In the genomic region with DNA sequence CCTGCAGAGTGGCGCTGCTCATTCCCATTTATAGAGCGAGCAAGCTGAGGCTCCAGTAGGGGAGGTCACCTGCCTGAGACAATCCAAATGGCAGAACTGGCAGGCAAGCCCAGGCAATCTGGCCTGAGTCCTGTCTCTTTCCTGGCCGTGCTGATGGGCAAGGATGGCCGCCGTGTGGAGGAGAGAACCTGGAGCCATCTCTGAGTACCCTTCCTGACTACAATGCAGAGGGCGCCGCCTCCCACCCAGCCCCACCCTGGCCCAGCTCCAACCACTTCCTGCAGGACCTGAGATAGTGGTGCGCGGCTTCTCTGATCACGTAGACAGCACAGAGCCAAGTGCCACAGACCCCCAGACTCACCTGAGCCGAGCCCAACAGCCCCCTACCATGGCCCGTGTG, we compare ENCODE assay signal across 2 cellular contexts.
TF ChIP-seq lines count a peak whose summit lies in the region.

No MANE protein-coding gene starts in this region.

TF ChIP-seq in liver, 16 proteins besides CTCF, POLR2A, EP300 and RAD21:
- no peak for TF ChIP-seq TAF1 (conservative IDR thresholded peaks at IDR 0.05)
- TF ChIP-seq, protein P1, sequence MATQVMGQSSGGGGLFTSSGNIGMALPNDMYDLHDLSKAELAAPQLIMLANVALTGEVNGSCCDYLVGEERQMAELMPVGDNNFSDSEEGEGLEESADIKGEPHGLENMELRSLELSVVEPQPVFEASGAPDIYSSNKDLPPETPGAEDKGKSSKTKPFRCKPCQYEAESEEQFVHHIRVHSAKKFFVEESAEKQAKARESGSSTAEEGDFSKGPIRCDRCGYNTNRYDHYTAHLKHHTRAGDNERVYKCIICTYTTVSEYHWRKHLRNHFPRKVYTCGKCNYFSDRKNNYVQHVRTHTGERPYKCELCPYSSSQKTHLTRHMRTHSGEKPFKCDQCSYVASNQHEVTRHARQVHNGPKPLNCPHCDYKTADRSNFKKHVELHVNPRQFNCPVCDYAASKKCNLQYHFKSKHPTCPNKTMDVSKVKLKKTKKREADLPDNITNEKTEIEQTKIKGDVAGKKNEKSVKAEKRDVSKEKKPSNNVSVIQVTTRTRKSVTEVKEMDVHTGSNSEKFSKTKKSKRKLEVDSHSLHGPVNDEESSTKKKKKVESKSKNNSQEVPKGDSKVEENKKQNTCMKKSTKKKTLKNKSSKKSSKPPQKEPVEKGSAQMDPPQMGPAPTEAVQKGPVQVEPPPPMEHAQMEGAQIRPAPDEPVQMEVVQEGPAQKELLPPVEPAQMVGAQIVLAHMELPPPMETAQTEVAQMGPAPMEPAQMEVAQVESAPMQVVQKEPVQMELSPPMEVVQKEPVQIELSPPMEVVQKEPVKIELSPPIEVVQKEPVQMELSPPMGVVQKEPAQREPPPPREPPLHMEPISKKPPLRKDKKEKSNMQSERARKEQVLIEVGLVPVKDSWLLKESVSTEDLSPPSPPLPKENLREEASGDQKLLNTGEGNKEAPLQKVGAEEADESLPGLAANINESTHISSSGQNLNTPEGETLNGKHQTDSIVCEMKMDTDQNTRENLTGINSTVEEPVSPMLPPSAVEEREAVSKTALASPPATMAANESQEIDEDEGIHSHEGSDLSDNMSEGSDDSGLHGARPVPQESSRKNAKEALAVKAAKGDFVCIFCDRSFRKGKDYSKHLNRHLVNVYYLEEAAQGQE (IDR thresholded peaks at IDR 0.05), result no peak
- TF ChIP-seq GABPA (IDR thresholded peaks at IDR 0.05 in 1 of 2, conservative IDR thresholded peaks at IDR 0.05 in 1 of 2), result no peak
- no peak for TF ChIP-seq RXRA (IDR thresholded peaks at IDR 0.05)
- no peak for TF ChIP-seq NR2F2 (IDR thresholded peaks at IDR 0.05)
- no peak for TF ChIP-seq FOXA2 (IDR thresholded peaks at IDR 0.05)
- no peak for TF ChIP-seq HNF4G (IDR thresholded peaks at IDR 0.05)
- TF ChIP-seq ZBTB33 (IDR thresholded peaks at IDR 0.05), result no peak
- TF ChIP-seq, protein P2, sequence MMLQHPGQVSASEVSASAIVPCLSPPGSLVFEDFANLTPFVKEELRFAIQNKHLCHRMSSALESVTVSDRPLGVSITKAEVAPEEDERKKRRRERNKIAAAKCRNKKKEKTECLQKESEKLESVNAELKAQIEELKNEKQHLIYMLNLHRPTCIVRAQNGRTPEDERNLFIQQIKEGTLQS (IDR thresholded peaks at IDR 0.05), result no peak
- no peak for TF ChIP-seq YY1 (IDR thresholded peaks at IDR 0.05)
- TF ChIP-seq HNF4A (conservative IDR thresholded peaks at IDR 0.05), result no peak
- TF ChIP-seq JUND (IDR thresholded peaks at IDR 0.05), result no peak
- TF ChIP-seq SP1 (IDR thresholded peaks at IDR 0.05), result no peak

TF ChIP-seq in HepG2, 621 proteins besides CTCF, POLR2A, EP300 and RAD21:
- TF ChIP-seq KAT7 (CRISPR knock-in tag; IDR thresholded peaks at IDR 0.05; ENCODE audit: borderline replicate concordance) (no peak), ZNF335 (CRISPR knock-in tag; IDR thresholded peaks at IDR 0.05) (no peak), DR1 (CRISPR knock-in tag; IDR thresholded peaks at IDR 0.05) (no peak), ZNF30 (CRISPR knock-in tag; IDR thresholded peaks at IDR 0.05) (no peak), CBX5 (CRISPR knock-in tag; IDR thresholded peaks at IDR 0.05; ENCODE audit: borderline replicate concordance) (no peak), LCORL (IDR thresholded peaks at IDR 0.05) (no peak), LCORL (CRISPR knock-in tag; IDR thresholded peaks at IDR 0.05) (no peak), PHB2 (IDR thresholded peaks at IDR 0.05; ENCODE audit: partially characterized antibody) (no peak), ARNT (IDR thresholded peaks at IDR 0.05) (no peak), SMARCC2 (IDR thresholded peaks at IDR 0.05) (no peak), ZNF235 (CRISPR knock-in tag; IDR thresholded peaks at IDR 0.05; ENCODE audit: borderline replicate concordance) (no peak), ATM (IDR thresholded peaks at IDR 0.05; ENCODE audit: borderline replicate concordance) (no peak), CHCHD3 (CRISPR knock-in tag; IDR thresholded peaks at IDR 0.05) (no peak), SMYD3 (CRISPR knock-in tag; IDR thresholded peaks at IDR 0.05) (no peak), EED (CRISPR knock-in tag; IDR thresholded peaks at IDR 0.05) (no peak), ZNF850 (CRISPR knock-in tag; conservative IDR thresholded peaks at IDR 0.05) (no peak), ZFP36L2 (CRISPR knock-in tag; IDR thresholded peaks at IDR 0.05) (no peak)
- TF ChIP-seq, protein P3, sequence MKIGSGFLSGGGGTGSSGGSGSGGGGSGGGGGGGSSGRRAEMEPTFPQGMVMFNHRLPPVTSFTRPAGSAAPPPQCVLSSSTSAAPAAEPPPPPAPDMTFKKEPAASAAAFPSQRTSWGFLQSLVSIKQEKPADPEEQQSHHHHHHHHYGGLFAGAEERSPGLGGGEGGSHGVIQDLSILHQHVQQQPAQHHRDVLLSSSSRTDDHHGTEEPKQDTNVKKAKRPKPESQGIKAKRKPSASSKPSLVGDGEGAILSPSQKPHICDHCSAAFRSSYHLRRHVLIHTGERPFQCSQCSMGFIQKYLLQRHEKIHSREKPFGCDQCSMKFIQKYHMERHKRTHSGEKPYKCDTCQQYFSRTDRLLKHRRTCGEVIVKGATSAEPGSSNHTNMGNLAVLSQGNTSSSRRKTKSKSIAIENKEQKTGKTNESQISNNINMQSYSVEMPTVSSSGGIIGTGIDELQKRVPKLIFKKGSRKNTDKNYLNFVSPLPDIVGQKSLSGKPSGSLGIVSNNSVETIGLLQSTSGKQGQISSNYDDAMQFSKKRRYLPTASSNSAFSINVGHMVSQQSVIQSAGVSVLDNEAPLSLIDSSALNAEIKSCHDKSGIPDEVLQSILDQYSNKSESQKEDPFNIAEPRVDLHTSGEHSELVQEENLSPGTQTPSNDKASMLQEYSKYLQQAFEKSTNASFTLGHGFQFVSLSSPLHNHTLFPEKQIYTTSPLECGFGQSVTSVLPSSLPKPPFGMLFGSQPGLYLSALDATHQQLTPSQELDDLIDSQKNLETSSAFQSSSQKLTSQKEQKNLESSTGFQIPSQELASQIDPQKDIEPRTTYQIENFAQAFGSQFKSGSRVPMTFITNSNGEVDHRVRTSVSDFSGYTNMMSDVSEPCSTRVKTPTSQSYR (CRISPR knock-in tag; IDR thresholded peaks at IDR 0.05; ENCODE audit: borderline replicate concordance), result no peak
- TF ChIP-seq, protein P4, sequence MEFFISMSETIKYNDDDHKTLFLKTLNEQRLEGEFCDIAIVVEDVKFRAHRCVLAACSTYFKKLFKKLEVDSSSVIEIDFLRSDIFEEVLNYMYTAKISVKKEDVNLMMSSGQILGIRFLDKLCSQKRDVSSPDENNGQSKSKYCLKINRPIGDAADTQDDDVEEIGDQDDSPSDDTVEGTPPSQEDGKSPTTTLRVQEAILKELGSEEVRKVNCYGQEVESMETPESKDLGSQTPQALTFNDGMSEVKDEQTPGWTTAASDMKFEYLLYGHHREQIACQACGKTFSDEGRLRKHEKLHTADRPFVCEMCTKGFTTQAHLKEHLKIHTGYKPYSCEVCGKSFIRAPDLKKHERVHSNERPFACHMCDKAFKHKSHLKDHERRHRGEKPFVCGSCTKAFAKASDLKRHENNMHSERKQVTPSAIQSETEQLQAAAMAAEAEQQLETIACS (CRISPR knock-in tag; IDR thresholded peaks at IDR 0.05), result no peak
